Comparison of ENCODE assay signal across 15 cellular contexts in genomic region chr3:11651477-11651876, GRCh38.
"Had no signal": no experiment of that assay in that cellular context is flagged by ENCODE, and none has a peak within 500 bp of the region (broad histone marks: within the 10 kb centered on the region; RNA-seq: fewer than 3 reads in every experiment).

No MANE protein-coding gene starts in this region.

- H3K4me3 ChIP-seq: esophagus squamous epithelium, gastroesophageal sphincter, hepatocyte, sigmoid colon, skin epidermis, stomach, thoracic aorta had no signal

- H3K36me3 Mint-ChIP-seq: naive thymus-derived CD4-positive, alpha-beta T cell had no signal

- H3K4me3 Mint-ChIP-seq: effector memory CD8-positive, alpha-beta T cell; naive thymus-derived CD4-positive, alpha-beta T cell had no signal

- H3K9me3 Mint-ChIP-seq: effector memory CD8-positive, alpha-beta T cell had no signal

- H3K4me2 ChIP-seq: hepatocyte had no signal

- H3K27ac ChIP-seq: epithelial cell of prostate, esophagus squamous epithelium, gastroesophageal sphincter, hepatocyte, neutrophil, sigmoid colon, skin epidermis, stomach had no signal

- ATAC-seq: effector memory CD8-positive, alpha-beta T cell; gastroesophageal sphincter had no signal

- H3K27ac Mint-ChIP-seq: effector memory CD8-positive, alpha-beta T cell; naive thymus-derived CD4-positive, alpha-beta T cell had no signal

- H2AFZ ChIP-seq: hepatocyte had no signal

- H3K9me3 ChIP-seq: esophagus squamous epithelium, gastroesophageal sphincter, neutrophil, sigmoid colon, stomach, thoracic aorta had no signal

- H3K27me3 Mint-ChIP-seq: effector memory CD8-positive, alpha-beta T cell had no signal

- H3K27me3 ChIP-seq: esophagus squamous epithelium, gastroesophageal sphincter, hepatocyte, neutrophil, sigmoid colon, stomach had no signal

- DNase-seq: effector memory CD8-positive, alpha-beta T cell; esophagus squamous epithelium; kidney glomerular epithelial cell; posterior cingulate gyrus; sigmoid colon; stimulated activated CD4-positive, alpha-beta T cell treated with anti-CD3 and anti-CD28 coated beads, Interleukin-12 subunit alpha, Interleukin-12 subunit beta, amount 100 ng/mL, for 4 hours; stomach; substantia nigra had no signal

- H3K36me3 ChIP-seq: gastroesophageal sphincter, neutrophil, sigmoid colon, stomach, thoracic aorta had no signal
